ENCODE assay signal across 25 cellular contexts in the genomic region with DNA sequence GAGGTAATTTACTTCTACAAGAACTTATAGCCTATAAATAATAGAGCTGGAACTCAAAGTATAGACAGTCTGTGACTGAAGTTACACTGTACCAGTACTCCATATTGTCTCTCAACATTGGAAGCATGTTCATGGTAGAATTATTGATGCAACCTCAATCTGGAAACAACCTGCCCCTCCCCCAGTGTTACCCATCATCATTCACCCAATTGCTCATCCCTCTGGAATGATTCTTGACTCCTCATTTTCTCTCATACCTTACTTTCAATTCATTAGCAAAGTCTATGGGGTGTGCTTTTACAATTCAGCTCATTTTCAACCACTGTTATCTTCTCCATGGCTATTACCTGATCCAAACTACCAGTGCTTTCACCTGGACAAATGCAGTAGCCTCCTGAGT.
"Had no signal": no experiment of that assay in that cellular context is flagged by ENCODE, and none has a peak within 500 bp of the region (broad histone marks: within the 10 kb centered on the region; RNA-seq: fewer than 3 reads in every experiment).

No MANE protein-coding gene starts in this region.

- H3K9me3 ChIP-seq: gastrocnemius medialis, mucosa of descending colon, prostate gland, right atrium auricular region, tibial artery had no signal

- H3K27ac ChIP-seq: dorsolateral prefrontal cortex, epithelial cell of prostate, gastrocnemius medialis, neural progenitor cell, prostate gland, right atrium auricular region, stomach, tibial artery had no signal

- H3K4me1 ChIP-seq: gastrocnemius medialis, neural progenitor cell, prostate gland, right atrium auricular region, stomach, tibial artery had no signal

- H3K4me2 ChIP-seq: neural progenitor cell, smooth muscle cell had no signal

- ATAC-seq: esophagus mucosa, gastrocnemius medialis, left ventricle myocardium superior, mucosa of descending colon, sciatic nerve had no signal

- H2AFZ ChIP-seq: neural progenitor cell had no signal

- FAIRE-seq: colon, keratinocyte had no signal

- H3K9ac ChIP-seq: neural progenitor cell had no signal

- H3K4me3 ChIP-seq: dorsolateral prefrontal cortex, gastrocnemius medialis, lung, mucosa of descending colon, neural progenitor cell, prostate gland, right atrium auricular region, smooth muscle cell, stomach, tibial artery had no signal

- DNase-seq: dorsolateral prefrontal cortex; effector CD4-positive, alpha-beta T cell; gastrocnemius medialis; head of caudate nucleus; left ventricle myocardium superior; mesenchymal stem cell; mucosa of descending colon; naive B cell; stimulated activated CD4-positive, alpha-beta T cell treated with anti-CD3 and anti-CD28 coated beads, Interleukin-12 subunit alpha, Interleukin-12 subunit beta, amount 100 ng/mL, for 4 hours; stimulated activated CD4-positive, alpha-beta T cell treated with anti-CD3 and anti-CD28 coated beads, Interleukin-1b, Interleukin-23, amount 100 ng/mL, for 48 hours; stimulated activated CD4-positive, alpha-beta T cell treated with anti-CD3 and anti-CD28 coated beads, Interleukin-4, amount 100 ng/mL, for 1 hour; stimulated activated CD8-positive, alpha-beta memory T cell treated with anti-CD3 and anti-CD28 coated beads, Interleukin-4, amount 100 ng/mL, for 48 hours; stimulated activated naive CD4-positive, alpha-beta T cell; stomach; tibial artery had no signal

- H3K36me3 ChIP-seq: gastrocnemius medialis, neural progenitor cell, prostate gland, right atrium auricular region, stomach, tibial artery had no signal

- H3K27me3 ChIP-seq: gastrocnemius medialis, neural progenitor cell, right atrium auricular region, stomach, tibial artery had no signal
